In the genomic region with DNA sequence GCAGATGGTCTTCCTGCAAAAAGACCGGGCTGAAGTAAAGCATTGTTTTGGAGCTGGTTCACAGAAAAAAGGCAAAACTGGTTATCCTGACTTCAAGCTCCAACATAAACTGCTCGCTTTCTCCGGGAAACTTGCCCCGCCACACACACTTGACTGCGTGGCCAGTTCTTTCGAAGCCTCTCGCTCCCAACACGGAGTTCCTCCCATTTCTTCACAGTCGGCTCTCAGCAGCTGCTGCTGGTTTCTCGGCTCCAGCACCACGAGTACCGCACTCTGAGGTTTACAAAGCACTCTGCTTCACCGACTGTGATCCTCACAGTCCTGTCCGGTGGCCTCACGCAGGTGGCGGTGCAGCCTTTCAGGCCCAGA, we compare ENCODE assay signal across 8 cellular contexts. TPM values are rescaled to one million over a fixed set of nuclear protein-coding genes. Genes with fewer than 3 reads are reported as not detected.
DNase-seq lines count a peak whose midpoint lies in the region; ATAC-seq and TF ChIP-seq lines count a peak whose summit lies in the region.

No MANE protein-coding gene starts in this region.

- H3K27ac ChIP-seq in SJCRH30 (peak overlapping the region; percentile 84), osteoblast (ENCODE audit: low read depth, low read length) (peak overlapping the region; percentile 89)

- peak overlapping the region; percentile 100 for H3K27ac Mint-ChIP-seq in activated CD4-positive, alpha-beta T cell treated with anti-CD3 and anti-CD28 coated beads, Interleukin-2, amount 10 ng/mL, durations not matched to agents 7 days and 5 days

- peaks cover 30% of the 10 kb centered on the region for H3K36me3 Mint-ChIP-seq in activated CD4-positive, alpha-beta T cell treated with anti-CD3 and anti-CD28 coated beads, Interleukin-2, amount 10 ng/mL, durations not matched to agents 7 days and 5 days (ENCODE audit: low read depth)

- peak overlapping the region; percentile 87 for H3K4me3 Mint-ChIP-seq in activated CD4-positive, alpha-beta T cell treated with anti-CD3 and anti-CD28 coated beads, Interleukin-2, amount 10 ng/mL, durations not matched to agents 7 days and 5 days

- H3K27me3 ChIP-seq in SJCRH30 (no peaks in the 10 kb centered on the region), osteoblast (ENCODE audit: insufficient read depth, low read length) (no peaks in the 10 kb centered on the region)

- no peaks in the 10 kb centered on the region for H3K27me3 Mint-ChIP-seq in activated CD4-positive, alpha-beta T cell treated with anti-CD3 and anti-CD28 coated beads, Interleukin-2, amount 10 ng/mL, durations not matched to agents 7 days and 5 days

- no peaks in the 10 kb centered on the region for H3K9me3 Mint-ChIP-seq in activated CD4-positive, alpha-beta T cell treated with anti-CD3 and anti-CD28 coated beads, Interleukin-2, amount 10 ng/mL, durations not matched to agents 7 days and 5 days

- no peak for TF ChIP-seq CTCF in osteoblast (IDR thresholded peaks at IDR 0.05; ENCODE audit: extremely low read depth, low read depth, low read length)

- DNase-seq in activated CD4-positive, alpha-beta T cell treated with anti-CD3 and anti-CD28 coated beads, Interleukin-2, amount 10 ng/mL, durations not matched to agents 7 days and 5 days, result no peak
- no peak for DNase-seq in activated CD4-positive, alpha-beta T cell treated with anti-CD3 and anti-CD28 coated beads for 1 hour
- DNase-seq in SJCRH30, result no peak
- DNase-seq in fibroblast of gingiva (ENCODE audit: low read depth), result peak; percentile 54
- no peak for DNase-seq in osteoblast (ENCODE audit: insufficient read length, low spot score, missing footprints)
- DNase-seq in globus pallidus (ENCODE audit: low spot score), result no peak

- ATAC-seq in HG02798 (IDR thresholded peaks at IDR 0.05; ENCODE audit: poor library complexity, unreplicated experiment) (no peak), GM21390 (IDR thresholded peaks at IDR 0.05; ENCODE audit: unreplicated experiment) (no peak)

- H3K4me3 ChIP-seq in SJCRH30 (peak overlapping the region; percentile 63), osteoblast (ENCODE audit: insufficient read depth, low read length) (peak overlapping the region; percentile 81)

- peak overlapping the region; percentile 90 for H2AFZ ChIP-seq in osteoblast (ENCODE audit: low read length)

- POLR2A ChIA-PET in activated CD4-positive, alpha-beta T cell treated with anti-CD3 and anti-CD28 coated beads, Interleukin-2, amount 10 ng/mL, durations not matched to agents 7 days and 5 days (lab: Charles Lee), result interaction anchor here (0.6 to 0.9 kb wide), 3 partner anchors 24 to 1930 kb away, joined by 4 read pairs; partner anchors contain the start of gene HYLS1

- H3K4me1 ChIP-seq in SJCRH30, result 0 out of 2 replicates have a peak, but pooled peaks cover 3% of the 10 kb centered on the region
- H3K4me1 ChIP-seq in osteoblast (ENCODE audit: insufficient read depth, low read length), result peaks cover 24% of the 10 kb centered on the region

- peak overlapping the region; percentile 93 for H3K4me2 ChIP-seq in osteoblast (ENCODE audit: insufficient read depth, low read length)

- H4K20me1 ChIP-seq in osteoblast (ENCODE audit: insufficient read depth, low read length), result no peaks in the 10 kb centered on the region

- CTCF ChIA-PET in activated CD4-positive, alpha-beta T cell treated with anti-CD3 and anti-CD28 coated beads, Interleukin-2, amount 10 ng/mL, durations not matched to agents 7 days and 5 days (lab: Charles Lee), result interaction anchor here (0.8 to 2.5 kb wide), 7 partner anchors 8 to 263 kb away, joined by 3 to 8 read pairs (median 3); partner anchors contain the start of gene HYLS1

- H3K36me3 ChIP-seq in SJCRH30, result peaks cover 28% of the 10 kb centered on the region
- H3K36me3 ChIP-seq in osteoblast (ENCODE audit: insufficient read depth, low read length), result peaks cover 20% of the 10 kb centered on the region

- peaks cover 8% of the 10 kb centered on the region for H3K79me2 ChIP-seq in osteoblast (ENCODE audit: insufficient read depth, low read length)

- H3K9me3 ChIP-seq in SJCRH30 (replicated peaks) (no peaks in the 10 kb centered on the region), osteoblast (ENCODE audit: low read depth, low read length) (no peaks in the 10 kb centered on the region)

- peaks cover 40% of the 10 kb centered on the region for H3K4me1 Mint-ChIP-seq in activated CD4-positive, alpha-beta T cell treated with anti-CD3 and anti-CD28 coated beads, Interleukin-2, amount 10 ng/mL, durations not matched to agents 7 days and 5 days

RNA-seq across cellular contexts. Expression of gene CHEK1, which starts 0.2 kb away (rescaled TPM):
- 10 to 100 TPM; 81.4 to 87.2 TPM for total RNA-seq in activated CD4-positive, alpha-beta T cell treated with anti-CD3 and anti-CD28 coated beads, Interleukin-2, amount 10 ng/mL, durations not matched to agents 7 days and 5 days
- total RNA-seq in SJCRH30 (2014; rRNA removed; shearing (Covaris generic)), result 48.3 and 50.9 TPM in 2 replicates
- 16.6 and 22.4 TPM in 2 replicates for total RNA-seq in osteoblast

RNA-seq across cellular contexts. Expression of gene STT3A, which starts 32.6 kb away (rescaled TPM):
- total RNA-seq in activated CD4-positive, alpha-beta T cell treated with anti-CD3 and anti-CD28 coated beads, Interleukin-2, amount 10 ng/mL, durations not matched to agents 7 days and 5 days, result 100 to 1,000 TPM; 105 to 127 TPM
- total RNA-seq in SJCRH30 (2014; rRNA removed; shearing (Covaris generic)), result 102 and 104 TPM in 2 replicates
- total RNA-seq in osteoblast, result 224 and 286 TPM in 2 replicates

RNA-seq across cellular contexts. Expression of gene ACRV1, which starts 55.4 kb away (rescaled TPM):
- not detected for total RNA-seq in activated CD4-positive, alpha-beta T cell treated with anti-CD3 and anti-CD28 coated beads, Interleukin-2, amount 10 ng/mL, durations not matched to agents 7 days and 5 days
- total RNA-seq in SJCRH30 (2014; rRNA removed; shearing (Covaris generic)), result 0.08 and 0.14 TPM in 2 replicates
- total RNA-seq in osteoblast, result not detected in 2 replicates

RNA-seq across cellular contexts. Expression of gene EI24, which starts 55.9 kb away (rescaled TPM):
- total RNA-seq in activated CD4-positive, alpha-beta T cell treated with anti-CD3 and anti-CD28 coated beads, Interleukin-2, amount 10 ng/mL, durations not matched to agents 7 days and 5 days, result 10 to 100 TPM; 37.3 to 44.3 TPM
- 81.7 and 85.0 TPM in 2 replicates for total RNA-seq in SJCRH30 (2014; rRNA removed; shearing (Covaris generic))
- total RNA-seq in osteoblast, result 76.0 and 85.2 TPM in 2 replicates
